8 cellular contexts compared by ENCODE assay signal in genomic region chr13:98576963-98577822, GRCh38. TPM values are rescaled to one million over a fixed set of nuclear protein-coding genes. Genes with fewer than 3 reads are reported as not detected.
DNase-seq lines count a peak whose midpoint lies in the region; ATAC-seq, FAIRE-seq and TF ChIP-seq lines count a peak whose summit lies in the region.

STK24 (minus strand) TSS chr13:98577107; CDS start chr13:98576786, 321 bp downstream.

- TF ChIP-seq POLR2A in GM12892 (IDR thresholded peaks at IDR 0.05; ENCODE audit: low read depth, low read length): peak; percentile 64; the same call in 1 of the 2 replicates

- H3K27ac ChIP-seq in 22Rv1 (peak within 1 kb of the TSS; percentile 81), left lung (peak within 1 kb of the TSS; percentile 91 to 95)

- H3K27ac Mint-ChIP-seq in dendritic cell treated with granulocyte-macrophage colony-stimulating factor and Interleukin-4, amounts not matched to agents 40 ng/mL and 50 ng/mL, for 4 days: peak within 1 kb of the TSS; percentile 97

- peak within 1 kb of the TSS; percentile 89 to 90 for H3K4me3 ChIP-seq in left lung

- peak within 1 kb of the TSS; percentile 89 for H3K4me3 Mint-ChIP-seq in dendritic cell treated with granulocyte-macrophage colony-stimulating factor and Interleukin-4, amounts not matched to agents 40 ng/mL and 50 ng/mL, for 4 days

- no peaks in the 10 kb centered on the region for H3K27me3 ChIP-seq in left lung

- ATAC-seq in HG02759 (IDR thresholded peaks at IDR 0.05; ENCODE audit: unreplicated experiment): peak; percentile 72
- peak; percentile 76 for ATAC-seq in left lung

- peak; percentile 9 for FAIRE-seq in GM12892 (lab: Jason Lieb, UNC)

- no peak for TF ChIP-seq CTCF in 22Rv1 (IDR thresholded peaks at IDR 0.05)
- no peak for TF ChIP-seq CTCF in left lung (IDR thresholded peaks at IDR 0.05)

- H3K27me3 Mint-ChIP-seq in dendritic cell treated with granulocyte-macrophage colony-stimulating factor and Interleukin-4, amounts not matched to agents 40 ng/mL and 50 ng/mL, for 4 days: no peaks in the 10 kb centered on the region

- intact Hi-C loops in dendritic cell treated with granulocyte-macrophage colony-stimulating factor and Interleukin-4, amounts not matched to agents 40 ng/mL and 50 ng/mL, for 4 days (cut with micrococcal nuclease): loop anchor here (5.0 kb wide), 1 partner anchor 75 kb away; no protein-coding TSS in a partner anchor
- intact Hi-C loops in left lung (cut with DNase I): loop anchor here in 1 of 2 donors (10.0 kb wide), 1 partner anchor 102 kb away; no protein-coding TSS in a partner anchor

- DNase-seq in GM12892 (ENCODE audit: insufficient read length) (peak; percentile 72), NCI-H2107 treated with DMSO at 0.1 percent for 48 hours (lab: John Stamatoyannopoulos, UW; ENCODE audit: unreplicated experiment) (peak; percentile 30), left lung (peak; percentile 61 to 91)
- peak; percentile 63 for DNase-seq in activated CD4-positive, alpha-beta T cell treated with anti-CD3 and anti-CD28 coated beads for 48 hours
- DNase-seq in stimulated activated CD4-positive, alpha-beta T cell treated with anti-CD3 and anti-CD28 coated beads, Interleukin-4, amount 100 ng/mL, for 1 hour: peak; percentile 67

- H3K9me3 ChIP-seq in left lung: no peaks in the 10 kb centered on the region

- no peaks in the 10 kb centered on the region for H3K36me3 ChIP-seq in left lung

- H3K4me1 ChIP-seq in left lung: peaks cover 24 to 53% of the 10 kb centered on the region in 2 donors

- no peaks in the 10 kb centered on the region for H3K9me3 Mint-ChIP-seq in dendritic cell treated with granulocyte-macrophage colony-stimulating factor and Interleukin-4, amounts not matched to agents 40 ng/mL and 50 ng/mL, for 4 days

- no peaks in the 10 kb centered on the region for H3K36me3 Mint-ChIP-seq in dendritic cell treated with granulocyte-macrophage colony-stimulating factor and Interleukin-4, amounts not matched to agents 40 ng/mL and 50 ng/mL, for 4 days (ENCODE audit: low read depth)

- H3K4me1 Mint-ChIP-seq in dendritic cell treated with granulocyte-macrophage colony-stimulating factor and Interleukin-4, amounts not matched to agents 40 ng/mL and 50 ng/mL, for 4 days (ENCODE audit: low read depth): peaks cover 70% of the 10 kb centered on the region

RNA-seq across cellular contexts. Expression of gene STK24, which starts in this region (rescaled TPM):
- 63.2 TPM for polyA plus RNA-seq in GM12892 (2012; ENCODE audit: missing spikeins)
- 10 to 100 TPM; 81.5 to 84.0 TPM for total RNA-seq in left lung

Comparison
In these comparisons a context has a peak if more than half of its experiments do, and no peak if none do; other contexts are left out.
1. Peak in every context shown above with its lines: DNase-seq, ATAC-seq, H3K4me3 ChIP-seq and H3K27ac ChIP-seq.